Comparison of ENCODE assay signal across 14 cellular contexts in genomic region chr2:14750433-14750832, GRCh38.
DNase-seq lines count a peak whose midpoint lies in the region; ATAC-seq and TF ChIP-seq lines count a peak whose summit lies in the region.
"Had no signal": no experiment of that assay in that cellular context is flagged by ENCODE, and none has a peak within 500 bp of the region (broad histone marks: within the 10 kb centered on the region; RNA-seq: fewer than 3 reads in every experiment).

No MANE protein-coding gene starts in this region.

- H2AFZ ChIP-seq in PC-3 (ENCODE audit: low read length) = no peak overlapping the region
- H2AFZ ChIP-seq: GM23248 had no signal

- H3K4me3 ChIP-seq in PC-3 (ENCODE audit: low read length) = no peak overlapping the region
- H3K4me3 ChIP-seq: GM23248 had no signal

- intact Hi-C loops in PC-3 (cut with micrococcal nuclease) = no loop called here

- H3K4me2 ChIP-seq in PC-3 (ENCODE audit: low read length) = peak overlapping the region; percentile 58; the same call in 1 of the 2 replicates

- POLR2A ChIA-PET in PC-3 (lab: Charles Lee; ENCODE audit: unreplicated experiment) = no interaction called here

- CTCF ChIA-PET in PC-3 (lab: Charles Lee) = no interaction called here

- DNase-seq in NCI-H345 (lab: John Stamatoyannopoulos, UW) = peak; percentile 22
- peak; percentile 11 for DNase-seq in NCI-H345 treated with DMSO at 0.1 percent for 48 hours (lab: John Stamatoyannopoulos, UW; ENCODE audit: unreplicated experiment)
- no peak for DNase-seq in PC-3
- DNase-seq in myocyte (ENCODE audit: low read depth) = peak; percentile 25
- DNase-seq in COLO668 (lab: John Stamatoyannopoulos, UW; ENCODE audit: unreplicated experiment) = no peak
- no peak for DNase-seq in GM20000 (ENCODE audit: low spot score)
- DNase-seq: C1 segment of cervical spinal cord; Caco-2; CD4-positive, alpha-beta memory T cell; DMS153; GF-D8; H7 had no signal

- no peaks in the 10 kb centered on the region for H3K36me3 ChIP-seq in PC-3 (ENCODE audit: low read depth, low read length)

- H4K20me1 ChIP-seq in PC-3 (ENCODE audit: low read length) = no peaks in the 10 kb centered on the region

- TF ChIP-seq CTCF in PC-3 (conservative IDR thresholded peaks at IDR 0.05; ENCODE audit: low read depth, low read length) (no peak), GM20000 (IDR thresholded peaks at IDR 0.05; ENCODE audit: extremely low read depth, missing control alignments) (no peak)

- no peaks in the 10 kb centered on the region for H3K27me3 ChIP-seq in PC-3 (ENCODE audit: low read length)

- no peaks in the 10 kb centered on the region for H3F3A ChIP-seq in PC-3 (ENCODE audit: low read length, unreplicated experiment)

- ATAC-seq in PC-3 (no peak), GM18861 (IDR thresholded peaks at IDR 0.05; ENCODE audit: unreplicated experiment) (no peak)

- peak overlapping the region; percentile 66 for H3K9ac ChIP-seq in PC-3 (ENCODE audit: low read length)
- H3K9ac ChIP-seq: GM23248 had no signal

- H3K4me1 ChIP-seq in PC-3 (ENCODE audit: insufficient read depth, low read length) = peaks cover 43% of the 10 kb centered on the region
- H3K4me1 ChIP-seq: Caco-2 had no signal

- no TSS peak for BruUV-seq in PC-3 (replicated peaks; lab: Mats Ljungman, UMichigan)

- H3K9me2 ChIP-seq in PC-3 (replicated peaks; ENCODE audit: low read length) = no peaks in the 10 kb centered on the region

- no peaks in the 10 kb centered on the region for H3K79me2 ChIP-seq in PC-3 (ENCODE audit: low read length)

- H3K27ac ChIP-seq in PC-3 (ENCODE audit: low read length) = peak overlapping the region; percentile 92
- H3K27ac ChIP-seq: GM23248 had no signal

- H3K9me3 ChIP-seq in PC-3 (ENCODE audit: low read length) = no peaks in the 10 kb centered on the region
- H3K9me3 ChIP-seq: Caco-2 had no signal

Comparison
In these comparisons a context has a peak if more than half of its experiments do, and no peak if none do; other contexts are left out.
1. DNase-seq: peak in NCI-H345 (single experiment), NCI-H345 treated with DMSO at 0.1 percent for 48 hours (single experiment) and myocyte (single experiment); none in PC-3 (single experiment), COLO668 (single experiment) and GM20000 (single experiment).